10 cellular contexts compared by ENCODE assay signal in genomic region chr1:88422037-88422436, GRCh38.
"Had no signal": no experiment of that assay in that cellular context is flagged by ENCODE, and none has a peak within 500 bp of the region (broad histone marks: within the 10 kb centered on the region; RNA-seq: fewer than 3 reads in every experiment).

No MANE protein-coding gene starts in this region.

- DNase-seq: GM23248, GOT3, H7, HFFc6, IMR-90, KG1 had no signal

- FAIRE-seq: K562 had no signal

- H3K9me3 ChIP-seq: HAP-1 had no signal

- H3K27ac ChIP-seq: GM23248, HL-60 had no signal

- H3K4me1 ChIP-seq: HAP-1 had no signal

- H3K4me3 ChIP-seq: GM23248, HAP-1, K562 had no signal

- H3K36me3 ChIP-seq: HAP-1 had no signal

- ATAC-seq: HCT116, K562 had no signal

- H3K9ac ChIP-seq: GM23248 had no signal

- H3K4me3 Mint-ChIP-seq: HFFc6 had no signal

- H3K27ac Mint-ChIP-seq: HFFc6 had no signal

- H2AFZ ChIP-seq: GM23248 had no signal
